In genomic region chr19:48249502-48250014, GRCh38 we compare ENCODE assay signal across 8 cellular contexts. TPM values are rescaled to one million over a fixed set of nuclear protein-coding genes. Genes with fewer than 3 reads are reported as not detected.
DNase-seq lines count a peak whose midpoint lies in the region; ATAC-seq, FAIRE-seq and TF ChIP-seq lines count a peak whose summit lies in the region.

No MANE protein-coding gene starts in this region.

- H3K4me3 ChIP-seq in liver (ENCODE audit: low read depth in 1 of 3, low read length in 3 of 3) (no peak overlapping the region), HepG2 (replicated peaks in 1 of 3; ENCODE audit: insufficient read depth in 1 of 3, low read depth in 2 of 3, low read length in 3 of 3) (no peak overlapping the region), mononuclear cell (ENCODE audit: low read length) (peak overlapping the region; percentile 56)

- TF ChIP-seq POLR2A in HepG2 (IDR thresholded peaks at IDR 0.05; ENCODE audit: insufficient read depth in 1 of 2, low read depth in 2 of 2, low read length in 2 of 2): no peak

- H2AFZ ChIP-seq in HepG2 (ENCODE audit: low read length): no peak overlapping the region

- no peak overlapping the region for H3K4me2 ChIP-seq in HepG2 (ENCODE audit: low read depth, low read length)

- CTCF ChIA-PET in HepG2 (lab: Yijun Ruan, JAX; ENCODE audit: low intra/inter-chr PET ratio, low total read pairs): no interaction called here

- H3K27me3 ChIP-seq in liver (ENCODE audit: control insufficient read depth in 4 of 4, insufficient read depth in 4 of 4, low read length in 3 of 4): no peaks in the 10 kb centered on the region
- H3K27me3 ChIP-seq in HepG2 (ENCODE audit: control insufficient read depth in 1 of 2, insufficient read depth in 2 of 2, low read length in 2 of 2): no peaks in the 10 kb centered on the region
- H3K27me3 ChIP-seq in mononuclear cell (ENCODE audit: insufficient read depth, low read length): no peaks in the 10 kb centered on the region

- POLR2A ChIA-PET in HepG2 (lab: Yijun Ruan, JAX): no interaction called here

- TF ChIP-seq RAD21 in liver (IDR thresholded peaks at IDR 0.05) (no peak), HepG2 (CRISPR knock-in tag; IDR thresholded peaks at IDR 0.05) (no peak)

- no peaks in the 10 kb centered on the region for H4K20me1 ChIP-seq in HepG2 (ENCODE audit: insufficient read depth, low read length)

- no peak for FAIRE-seq in HepG2 (lab: Jason Lieb, UNC)
- FAIRE-seq in RCC 7860 (lab: Jason Lieb, UNC): no peak
- FAIRE-seq in D721Med (lab: Jason Lieb, UNC): no peak

- ATAC-seq in HepG2: no peak
- peak; percentile 90 for ATAC-seq in stimulated activated naive CD8-positive, alpha-beta T cell treated with anti-CD3 and anti-CD28 coated beads, Interleukin-15, Interleukin-2, amounts not matched to agents 100 U/mL and 50 U/mL, for 24 hours

- intact Hi-C loops in HepG2 (cut with micrococcal nuclease; ENCODE audit: unreplicated experiment): no loop called here

- DNase-seq in HepG2 (ENCODE audit: low spot score): no peak
- DNase-seq in SKM-1 (lab: John Stamatoyannopoulos, UW; ENCODE audit: unreplicated experiment): peak; percentile 39
- peak; percentile 80 for DNase-seq in activated naive CD4-positive, alpha-beta T cell treated with anti-CD3 and anti-CD28 coated beads, Interleukin-2, amount 50 U/mL, for 16 hours
- peak; percentile 79 for DNase-seq in stimulated activated naive CD8-positive, alpha-beta T cell treated with anti-CD3 and anti-CD28 coated beads, Interleukin-15, Interleukin-2, amounts not matched to agents 100 U/mL and 50 U/mL, for 24 hours
- DNase-seq in RCC 7860 (ENCODE audit: low spot score): no peak
- no peak for DNase-seq in D721Med (ENCODE audit: insufficient read length, low spot score)

- no peaks in the 10 kb centered on the region for H3K9me3 ChIP-seq in liver (ENCODE audit: control insufficient read depth in 4 of 4, low read length in 3 of 4)
- no peaks in the 10 kb centered on the region for H3K9me3 ChIP-seq in HepG2 (ENCODE audit: low read length)
- H3K9me3 ChIP-seq in mononuclear cell (ENCODE audit: low read depth, low read length): no peaks in the 10 kb centered on the region

- in situ Hi-C loops in HepG2 (cut with HindIII; ENCODE audit: extremely low pct_ligation_motif_present, low pct_unique_long_range_greater_than_20kb): loop anchor here (25.0 kb wide), 1 partner anchor 287 kb away; no protein-coding TSS in a partner anchor

- BruUV-seq in HepG2 (replicated peaks; lab: Mats Ljungman, UMichigan): no TSS peak

- TF ChIP-seq CTCF in liver (IDR thresholded peaks at IDR 0.05; ENCODE audit: low read depth, low read length, missing input control): no peak
- TF ChIP-seq CTCF in HepG2 (CRISPR knock-in tag; IDR thresholded peaks at IDR 0.05): no peak
- TF ChIP-seq CTCF in D721Med (IDR thresholded peaks at IDR 0.05; ENCODE audit: insufficient read depth, missing control alignments): no peak

- H3K79me2 ChIP-seq in HepG2 (ENCODE audit: insufficient read depth, low read length): peaks cover 6% of the 10 kb centered on the region

- no peak for TF ChIP-seq EP300 in HepG2 (IDR thresholded peaks at IDR 0.05; ENCODE audit: low read depth in 2 of 2, low read length in 2 of 2)
- no peak for TF ChIP-seq EP300 in HepG2 (CRISPR knock-in tag; IDR thresholded peaks at IDR 0.05; ENCODE audit: borderline replicate concordance)

- H3K27ac ChIP-seq in liver (ENCODE audit: low read depth in 1 of 2, low read length in 2 of 2) (peak overlapping the region; percentile 16 to 76), HepG2 (ENCODE audit: extremely low read length, insufficient read depth, low read length) (no peak overlapping the region)

- no peak overlapping the region for H3K9ac ChIP-seq in liver (ENCODE audit: low read depth in 1 of 2, low read length in 2 of 2)
- no peak overlapping the region for H3K9ac ChIP-seq in HepG2 (ENCODE audit: insufficient read depth, low read depth, low read length)

- H3K36me3 ChIP-seq in liver (ENCODE audit: control insufficient read depth in 4 of 4, insufficient read depth in 3 of 4, low read depth in 1 of 4, low read length in 3 of 4) (peaks cover 0 to 6% (median 0%) of the 10 kb centered on the region in 4 donors), HepG2 (replicated peaks in 1 of 2; ENCODE audit: control insufficient read depth in 1 of 2, insufficient read depth in 2 of 2, low read length in 2 of 2) (peaks cover 2 to 13% of the 10 kb centered on the region in 2 experiments; a peak in 3 of 5 replicates)

- H3K4me1 ChIP-seq in liver (ENCODE audit: control insufficient read depth in 4 of 4, insufficient read depth in 4 of 4, low read length in 3 of 4) (peaks cover under 1 to 10% (median 6%) of the 10 kb centered on the region in 4 donors), HepG2 (ENCODE audit: insufficient read depth, low read length) (peaks cover 31% of the 10 kb centered on the region), mononuclear cell (ENCODE audit: insufficient read depth, low read length) (peaks cover 65% of the 10 kb centered on the region)

- 73% methylated on average over 13 of the region's 13 CpGs for WGBS in liver
- 97% methylated on average over 13 of the region's 13 CpGs for WGBS in HepG2 (ENCODE audit: low lambda C conversion rate)

TF ChIP-seq in liver, 16 proteins besides CTCF, POLR2A, EP300 and RAD21:
- TF ChIP-seq FOXA1 (IDR thresholded peaks at IDR 0.05) (no peak), TAF1 (conservative IDR thresholded peaks at IDR 0.05) (peak; percentile 79), EGR1 (IDR thresholded peaks at IDR 0.05; ENCODE audit: low read depth in 2 of 2) (no peak), SP1 (IDR thresholded peaks at IDR 0.05) (peak; percentile 35), YY1 (IDR thresholded peaks at IDR 0.05) (peak; percentile 89), GABPA (IDR thresholded peaks at IDR 0.05 in 1 of 2, conservative IDR thresholded peaks at IDR 0.05 in 1 of 2) (peak; percentile 49 to 50)

RNA-seq across cellular contexts. Expression of gene CARD8, which starts 6.2 kb away (rescaled TPM):
- total RNA-seq in liver (10 to 100 TPM; 30.9 to 36.3 TPM), HepG2 (2016; rRNA removed; fragmentation: Illumina TruSeq; extraction: Trizol) (19.2 and 22.6 TPM in 2 replicates), mononuclear cell (46.0 TPM)
- polyA plus RNA-seq in liver (10 to 100 TPM in 1 of 2 donors, 1 to 10 TPM in 1; 9.4 to 13.8 TPM), HepG2 (2011; rRNA removed) (12.6 and 15.0 TPM in 2 replicates)
- total RNA-seq in HepG2 (2016; cell fraction: cytosol; rRNA removed; fragmentation: Illumina TruSeq; extraction: Trizol; ENCODE audit: low read depth): 10.5 and 12.2 TPM in 2 replicates
- 20.3 and 22.0 TPM in 2 replicates for total RNA-seq in HepG2 (2016; cell fraction: insoluble cytoplasmic fraction; rRNA removed; fragmentation: Illumina TruSeq; extraction: Trizol)
- total RNA-seq in HepG2 (2016; cell fraction: membrane; rRNA removed; fragmentation: Illumina TruSeq; extraction: Trizol): 14.9 and 16.2 TPM in 2 replicates
- 27.3 and 27.4 TPM in 2 replicates for total RNA-seq in HepG2 (2016; cell fraction: nucleus; rRNA removed; fragmentation: Illumina TruSeq; extraction: Trizol)
- polyA plus RNA-seq in HepG2 (2011; cell fraction: cytosol; rRNA removed): 6.0 and 6.2 TPM in 2 replicates
- polyA plus RNA-seq in HepG2 (2011; cell fraction: nucleus; rRNA removed): 55.7 and 59.6 TPM in 2 replicates
- 15.3 and 16.1 TPM in 2 replicates for polyA plus RNA-seq in HepG2 (2012)
- 8.2 and 8.4 TPM in 2 replicates for polyA plus RNA-seq in HepG2 (2016; cell fraction: cytosol; fragmentation: Illumina TruSeq; extraction: Trizol; ENCODE audit: low read depth)
- 18.5 and 19.2 TPM in 2 replicates for polyA plus RNA-seq in HepG2 (2016; cell fraction: insoluble cytoplasmic fraction; fragmentation: Illumina TruSeq; extraction: Trizol; ENCODE audit: low read depth)
- polyA plus RNA-seq in HepG2 (2016; cell fraction: membrane; fragmentation: Illumina TruSeq; extraction: Trizol; ENCODE audit: low read depth): 9.8 TPM in 2 replicates
- 40.8 and 46.1 TPM in 2 replicates for polyA plus RNA-seq in HepG2 (2016; cell fraction: nucleus; fragmentation: Illumina TruSeq; extraction: Trizol; ENCODE audit: insufficient read depth, low read depth)
- 11.4 and 14.4 TPM in 2 replicates for polyA minus RNA-seq in HepG2 (2011; rRNA and poly(A)+ RNA removed; ENCODE audit: low replicate concordance)
- 6.8 and 7.5 TPM in 2 replicates for polyA minus RNA-seq in HepG2 (2011; cell fraction: cytosol; rRNA and poly(A)+ RNA removed)
- polyA minus RNA-seq in HepG2 (2011; cell fraction: nucleus; rRNA and poly(A)+ RNA removed): 61.5 and 62.0 TPM in 2 replicates

RNA-seq across cellular contexts. Expression of gene ZNF114, which starts 20.3 kb away (rescaled TPM):
- 1 to 10 TPM in 1 of 2 donors, under 1 TPM in 1; 0.08 to 1.1 TPM for total RNA-seq in liver
- under 1 TPM; 0.07 TPM for polyA plus RNA-seq in liver
- total RNA-seq in HepG2 (2016; rRNA removed; fragmentation: Illumina TruSeq; extraction: Trizol): 13.3 and 18.0 TPM in 2 replicates
- total RNA-seq in HepG2 (2016; cell fraction: cytosol; rRNA removed; fragmentation: Illumina TruSeq; extraction: Trizol; ENCODE audit: low read depth): 4.1 and 5.6 TPM in 2 replicates
- 13.4 and 17.1 TPM in 2 replicates for total RNA-seq in HepG2 (2016; cell fraction: insoluble cytoplasmic fraction; rRNA removed; fragmentation: Illumina TruSeq; extraction: Trizol)
- total RNA-seq in HepG2 (2016; cell fraction: membrane; rRNA removed; fragmentation: Illumina TruSeq; extraction: Trizol): 9.9 and 12.6 TPM in 2 replicates
- 7.2 and 8.3 TPM in 2 replicates for total RNA-seq in HepG2 (2016; cell fraction: nucleus; rRNA removed; fragmentation: Illumina TruSeq; extraction: Trizol)
- 2.1 and 3.4 TPM in 2 replicates for polyA plus RNA-seq in HepG2 (2011; rRNA removed)
- 2.4 and 3.1 TPM in 2 replicates for polyA plus RNA-seq in HepG2 (2011; cell fraction: cytosol; rRNA removed)
- polyA plus RNA-seq in HepG2 (2011; cell fraction: nucleus; rRNA removed): 1.5 and 2.4 TPM in 2 replicates
- polyA plus RNA-seq in HepG2 (2012): 1.7 TPM in 2 replicates
- polyA plus RNA-seq in HepG2 (2016; cell fraction: cytosol; fragmentation: Illumina TruSeq; extraction: Trizol; ENCODE audit: low read depth): 0.91 and 1.1 TPM in 2 replicates
- 11.6 and 12.0 TPM in 2 replicates for polyA plus RNA-seq in HepG2 (2016; cell fraction: insoluble cytoplasmic fraction; fragmentation: Illumina TruSeq; extraction: Trizol; ENCODE audit: low read depth)
- 2.7 and 3.7 TPM in 2 replicates for polyA plus RNA-seq in HepG2 (2016; cell fraction: membrane; fragmentation: Illumina TruSeq; extraction: Trizol; ENCODE audit: low read depth)
- polyA plus RNA-seq in HepG2 (2016; cell fraction: nucleus; fragmentation: Illumina TruSeq; extraction: Trizol; ENCODE audit: insufficient read depth, low read depth): 14.1 and 14.6 TPM in 2 replicates
- 4.2 and 4.6 TPM in 2 replicates for polyA minus RNA-seq in HepG2 (2011; rRNA and poly(A)+ RNA removed; ENCODE audit: low replicate concordance)
- 3.3 and 6.2 TPM in 2 replicates for polyA minus RNA-seq in HepG2 (2011; cell fraction: cytosol; rRNA and poly(A)+ RNA removed)
- 6.3 and 7.2 TPM in 2 replicates for polyA minus RNA-seq in HepG2 (2011; cell fraction: nucleus; rRNA and poly(A)+ RNA removed)
- total RNA-seq in mononuclear cell: not detected

Comparison
In these comparisons a context has a peak if more than half of its experiments do, and no peak if none do; other contexts are left out.
1. DNase-seq: peak in SKM-1 (single experiment), activated naive CD4-positive, alpha-beta T cell treated with anti-CD3 and anti-CD28 coated beads, Interleukin-2, amount 50 U/mL, for 16 hours (single experiment) and stimulated activated naive CD8-positive, alpha-beta T cell treated with anti-CD3 and anti-CD28 coated beads, Interleukin-15, Interleukin-2, amounts not matched to agents 100 U/mL and 50 U/mL, for 24 hours (single experiment); none in HepG2 (single experiment), RCC 7860 (single experiment) and D721Med (single experiment).